ENCODE assay signal across 33 cellular contexts in genomic region chr1:119799599-119800177, GRCh38. TPM values are rescaled to one million over a fixed set of nuclear protein-coding genes. Genes with fewer than 3 reads are reported as not detected.
DNase-seq lines count a peak whose midpoint lies in the region; ATAC-seq lines count a peak whose summit lies in the region.
"Had no signal": no experiment of that assay in that cellular context is flagged by ENCODE, and none has a peak within 500 bp of the region (broad histone marks: within the 10 kb centered on the region; RNA-seq: fewer than 3 reads in every experiment).

No MANE protein-coding gene starts in this region.

- no peak overlapping the region for H2AK5ac ChIP-seq in mesendoderm (ENCODE audit: low read length)

- H2BK15ac ChIP-seq in mesendoderm (replicated peaks; ENCODE audit: low read depth) = no peak overlapping the region

- peak; percentile 60 for ATAC-seq in activated naive CD8-positive, alpha-beta T cell treated with anti-CD3 and anti-CD28 coated beads, Interleukin-2, amount 50 U/mL, for 24 hours
- no peak for ATAC-seq in HG03520 (IDR thresholded peaks at IDR 0.05; ENCODE audit: unreplicated experiment)
- ATAC-seq: effector memory CD8-positive, alpha-beta T cell; left ventricle myocardium superior; natural killer cell had no signal

- no peaks in the 10 kb centered on the region for H3K4me1 ChIP-seq in CD4-positive, alpha-beta memory T cell (ENCODE audit: insufficient read depth, low read length)
- no peaks in the 10 kb centered on the region for H3K4me1 ChIP-seq in mesendoderm (ENCODE audit: control insufficient read depth, low read depth, low read length)
- H3K4me1 ChIP-seq: SJSA1 had no signal

- no peaks in the 10 kb centered on the region for H3K36me3 ChIP-seq in CD4-positive, alpha-beta memory T cell (ENCODE audit: insufficient read depth, low read length)
- H3K36me3 ChIP-seq in mesendoderm (ENCODE audit: control insufficient read depth, insufficient read depth, low read length) = no peaks in the 10 kb centered on the region
- H3K36me3 ChIP-seq: BLaER1 treated with 17β-estradiol and CSF1 and Interleukin-3, amounts not matched to agents 10 nM and 100 nM; cardiac muscle cell; SJSA1; transverse colon had no signal

- H2BK5ac ChIP-seq in mesendoderm (ENCODE audit: low read length) = no peak overlapping the region

- H3K79me2 ChIP-seq in mesendoderm (ENCODE audit: control insufficient read depth, insufficient read depth, low read length) = no peaks in the 10 kb centered on the region

- no peak overlapping the region for H4K8ac ChIP-seq in mesendoderm (ENCODE audit: low read depth, low read length)

- peaks cover 15% of the 10 kb centered on the region for H3K4me1 Mint-ChIP-seq in activated naive CD4-positive, alpha-beta T cell treated with anti-CD3 and anti-CD28 coated beads for 36 hours (ENCODE audit: low read depth)
- peaks cover 32% of the 10 kb centered on the region for H3K4me1 Mint-ChIP-seq in activated naive CD8-positive, alpha-beta T cell treated with anti-CD3 and anti-CD28 coated beads, Interleukin-2, amount 50 U/mL, for 24 hours
- no peaks in the 10 kb centered on the region for H3K4me1 Mint-ChIP-seq in CD4-positive, alpha-beta memory T cell
- H3K4me1 Mint-ChIP-seq: natural killer cell had no signal

- H3K4me3 ChIP-seq in CD4-positive, alpha-beta memory T cell (ENCODE audit: low read length in 2 of 2) = no peak overlapping the region
- H3K4me3 ChIP-seq in mesendoderm (ENCODE audit: low read length) = no peak overlapping the region
- H3K4me3 ChIP-seq: BLaER1 treated with 17β-estradiol and CSF1 and Interleukin-3, amounts not matched to agents 10 nM and 100 nM; cardiac muscle cell; coronary artery; SJSA1; transverse colon had no signal

- H3K56ac ChIP-seq in mesendoderm (ENCODE audit: low read length) = no peak overlapping the region

- no peaks in the 10 kb centered on the region for H3K27me3 Mint-ChIP-seq in activated naive CD4-positive, alpha-beta T cell treated with anti-CD3 and anti-CD28 coated beads for 36 hours (ENCODE audit: low read depth)
- no peaks in the 10 kb centered on the region for H3K27me3 Mint-ChIP-seq in activated naive CD8-positive, alpha-beta T cell treated with anti-CD3 and anti-CD28 coated beads, Interleukin-2, amount 50 U/mL, for 24 hours
- peaks cover 0 to 3% of the 10 kb centered on the region in 2 donors for H3K27me3 Mint-ChIP-seq in CD4-positive, alpha-beta memory T cell

- H3K18ac ChIP-seq in mesendoderm (ENCODE audit: low read length) = no peak overlapping the region

- H3K9me3 ChIP-seq in CD4-positive, alpha-beta memory T cell (ENCODE audit: control insufficient read depth in 1 of 2, low read length in 2 of 2) = no peaks in the 10 kb centered on the region
- H3K9me3 ChIP-seq: BLaER1 treated with 17β-estradiol and CSF1 and Interleukin-3, amounts not matched to agents 10 nM and 100 nM; SJSA1; transverse colon had no signal

- H3K27ac Mint-ChIP-seq in activated naive CD4-positive, alpha-beta T cell treated with anti-CD3 and anti-CD28 coated beads for 36 hours = peak overlapping the region; percentile 23
- peak overlapping the region; percentile 76 for H3K27ac Mint-ChIP-seq in activated naive CD8-positive, alpha-beta T cell treated with anti-CD3 and anti-CD28 coated beads, Interleukin-2, amount 50 U/mL, for 24 hours
- H3K27ac Mint-ChIP-seq in CD4-positive, alpha-beta memory T cell = no peak overlapping the region
- H3K27ac Mint-ChIP-seq: effector memory CD8-positive, alpha-beta T cell; natural killer cell had no signal

- no peak overlapping the region for H4K5ac ChIP-seq in mesendoderm (ENCODE audit: low read length)

- no peak overlapping the region for H3K4me3 Mint-ChIP-seq in activated naive CD4-positive, alpha-beta T cell treated with anti-CD3 and anti-CD28 coated beads for 36 hours
- H3K4me3 Mint-ChIP-seq in activated naive CD8-positive, alpha-beta T cell treated with anti-CD3 and anti-CD28 coated beads, Interleukin-2, amount 50 U/mL, for 24 hours = peak overlapping the region; percentile 68
- no peak overlapping the region for H3K4me3 Mint-ChIP-seq in CD4-positive, alpha-beta memory T cell
- H3K4me3 Mint-ChIP-seq: effector memory CD8-positive, alpha-beta T cell; natural killer cell had no signal

- H3K27me3 ChIP-seq in CD4-positive, alpha-beta memory T cell (ENCODE audit: insufficient read depth, low read length) = no peaks in the 10 kb centered on the region
- no peaks in the 10 kb centered on the region for H3K27me3 ChIP-seq in mesendoderm (ENCODE audit: insufficient read depth, low read length, poor library complexity)
- H3K27me3 ChIP-seq: BLaER1 treated with 17β-estradiol and CSF1 and Interleukin-3, amounts not matched to agents 10 nM and 100 nM; cardiac muscle cell; SJSA1; transverse colon had no signal

- H3K9ac ChIP-seq in mesendoderm (ENCODE audit: low read length) = no peak overlapping the region
- H3K9ac ChIP-seq: BLaER1 treated with 17β-estradiol and CSF1 and Interleukin-3, amounts not matched to agents 10 nM and 100 nM; KMS-11 had no signal

- no peaks in the 10 kb centered on the region for H3K79me1 ChIP-seq in mesendoderm (ENCODE audit: low read length)

- no peak overlapping the region for H3K23ac ChIP-seq in mesendoderm (ENCODE audit: low read length)

- no peaks in the 10 kb centered on the region for H3K9me3 Mint-ChIP-seq in activated naive CD4-positive, alpha-beta T cell treated with anti-CD3 and anti-CD28 coated beads for 36 hours
- no peaks in the 10 kb centered on the region for H3K9me3 Mint-ChIP-seq in activated naive CD8-positive, alpha-beta T cell treated with anti-CD3 and anti-CD28 coated beads, Interleukin-2, amount 50 U/mL, for 24 hours
- H3K9me3 Mint-ChIP-seq in CD4-positive, alpha-beta memory T cell = no peaks in the 10 kb centered on the region
- H3K9me3 Mint-ChIP-seq: effector memory CD8-positive, alpha-beta T cell; natural killer cell had no signal

- H2BK120ac ChIP-seq in mesendoderm (ENCODE audit: low read depth, low read length) = no peak overlapping the region

- no peak overlapping the region for H3K27ac ChIP-seq in CD4-positive, alpha-beta memory T cell (ENCODE audit: low read depth, low read length)
- H3K27ac ChIP-seq in mesendoderm (ENCODE audit: low read depth, low read length) = no peak overlapping the region
- H3K27ac ChIP-seq: BLaER1 treated with 17β-estradiol and CSF1 and Interleukin-3, amounts not matched to agents 10 nM and 100 nM; cardiac muscle cell; coronary artery; KMS-11; SJSA1; transverse colon had no signal

- CTCF ChIA-PET in activated naive CD4-positive, alpha-beta T cell treated with anti-CD3 and anti-CD28 coated beads for 36 hours (lab: Charles Lee) = interaction anchor here (2.2 kb wide), 1 partner anchor 10 kb away, joined by 8 read pairs; no protein-coding TSS in a partner anchor
- CTCF ChIA-PET in CD4-positive, alpha-beta memory T cell (lab: Charles Lee; ENCODE audit: partially characterized antibody) = interaction anchor here (1.1 kb wide), 1 partner anchor 9 kb away, joined by 5 read pairs; no protein-coding TSS in a partner anchor

- intact Hi-C loops in activated naive CD4-positive, alpha-beta T cell treated with anti-CD3 and anti-CD28 coated beads for 36 hours (cut with micrococcal nuclease) = no loop called here
- intact Hi-C loops in CD4-positive, alpha-beta memory T cell (cut with micrococcal nuclease) = no loop called here

- DNase-seq in activated naive CD4-positive, alpha-beta T cell treated with anti-CD3 and anti-CD28 coated beads for 36 hours = peak; percentile 23
- no peak for DNase-seq in activated naive CD4-positive, alpha-beta T cell treated with Interleukin-2 at 50 U/mL for 16 hours
- peak; percentile 21 for DNase-seq in activated CD8-positive, alpha-beta memory T cell treated with anti-CD3 and anti-CD28 coated beads, Interleukin-2, amount 50 U/mL, for 4 hours
- peak; percentile 15 for DNase-seq in activated naive CD8-positive, alpha-beta T cell treated with anti-CD3 and anti-CD28 coated beads, Interleukin-2, amount 50 U/mL, for 24 hours
- DNase-seq in CD4-positive, alpha-beta memory T cell = no peak
- DNase-seq in mesendoderm = no peak
- DNase-seq: activated effector memory CD4-positive, alpha-beta T cell treated with Interleukin-2 at 50 U/mL for 16 hours; anterior cingulate cortex; Calu3; DMS79 treated with DMSO at 0.1 percent for 48 hours; effector memory CD8-positive, alpha-beta T cell; erythroblast; H7; head of caudate nucleus; left ventricle myocardium superior; midbrain; natural killer cell; NCI-H1417 treated with DMSO at 0.1 percent for 48 hours; NCI-H2081 treated with DMSO at 0.1 percent for 48 hours; NCI-H748 treated with DMSO at 0.1 percent for 48 hours; RPMI8226; T-helper 1 cell; transverse colon had no signal

- no peaks in the 10 kb centered on the region for H3K36me3 Mint-ChIP-seq in activated naive CD4-positive, alpha-beta T cell treated with anti-CD3 and anti-CD28 coated beads for 36 hours (ENCODE audit: low read depth)
- no peaks in the 10 kb centered on the region for H3K36me3 Mint-ChIP-seq in activated naive CD8-positive, alpha-beta T cell treated with anti-CD3 and anti-CD28 coated beads, Interleukin-2, amount 50 U/mL, for 24 hours (ENCODE audit: low read depth)
- no peaks in the 10 kb centered on the region for H3K36me3 Mint-ChIP-seq in CD4-positive, alpha-beta memory T cell
- H3K36me3 Mint-ChIP-seq: natural killer cell had no signal

- POLR2A ChIA-PET in CD4-positive, alpha-beta memory T cell (lab: Charles Lee; ENCODE audit: partially characterized antibody) = no interaction called here

- no peak overlapping the region for H3K4me2 ChIP-seq in mesendoderm (ENCODE audit: low read length)
- H3K4me2 ChIP-seq: BLaER1 treated with 17β-estradiol and CSF1 and Interleukin-3, amounts not matched to agents 10 nM and 100 nM; KMS-11 had no signal

- no peak overlapping the region for H3K4ac ChIP-seq in mesendoderm (ENCODE audit: low read depth, low read length)

- WGBS in mesendoderm (ENCODE audit: extremely low coverage, insufficient coverage, low lambda C conversion rate) = no CpG with 5 or more reads among the region's 15 CpGs

RNA-seq across cellular contexts. Expression of gene REG4, which starts 11.6 kb away (rescaled TPM):
- 1 to 10 TPM in 1 of 2 experiments, under 1 TPM in 1; 0.64 to 1.0 TPM for total RNA-seq in activated naive CD4-positive, alpha-beta T cell treated with anti-CD3 and anti-CD28 coated beads for 36 hours
- under 1 TPM in 1 of 2 experiments, not detected in 1; 0.25 TPM for total RNA-seq in CD4-positive, alpha-beta memory T cell
- polyA plus RNA-seq in CD4-positive, alpha-beta memory T cell = under 1 TPM in 1 of 2 donors, not detected in 1; 0.18 TPM
- not detected for polyA plus RNA-seq in mesendoderm (2013, experiment 1 of 2)
- polyA plus RNA-seq in mesendoderm (2013, experiment 2 of 2) = not detected
- total RNA-seq: Calu3, cardiac muscle cell, fibroblast of villous mesenchyme, H7, left ventricle myocardium superior, natural killer cell, omental fat pad, SJSA1, skeletal muscle tissue had no signal
- polyA plus RNA-seq: cardiac muscle cell, keratinocyte had no signal

RNA-seq across cellular contexts. Expression of gene HMGCS2, which starts 31.0 kb away (rescaled TPM):
- not detected for total RNA-seq in activated naive CD4-positive, alpha-beta T cell treated with anti-CD3 and anti-CD28 coated beads for 36 hours
- total RNA-seq in CD4-positive, alpha-beta memory T cell = not detected
- not detected for polyA plus RNA-seq in CD4-positive, alpha-beta memory T cell
- polyA plus RNA-seq in mesendoderm (2013, experiment 1 of 2) = not detected
- not detected for polyA plus RNA-seq in mesendoderm (2013, experiment 2 of 2)
- total RNA-seq: Calu3, cardiac muscle cell, fibroblast of villous mesenchyme, H7, natural killer cell, SJSA1 had no signal
- polyA plus RNA-seq: keratinocyte had no signal

Comparison
In these comparisons a context has a peak if more than half of its experiments do, and no peak if none do; other contexts are left out.
1. DNase-seq: peak in activated naive CD4-positive, alpha-beta T cell treated with anti-CD3 and anti-CD28 coated beads for 36 hours (single experiment), activated CD8-positive, alpha-beta memory T cell treated with anti-CD3 and anti-CD28 coated beads, Interleukin-2, amount 50 U/mL, for 4 hours (single experiment) and activated naive CD8-positive, alpha-beta T cell treated with anti-CD3 and anti-CD28 coated beads, Interleukin-2, amount 50 U/mL, for 24 hours (single experiment); none in activated naive CD4-positive, alpha-beta T cell treated with Interleukin-2 at 50 U/mL for 16 hours (single experiment), CD4-positive, alpha-beta memory T cell (0 of 5) and mesendoderm (single experiment).
2. H3K27ac Mint-ChIP-seq: peak in activated naive CD4-positive, alpha-beta T cell treated with anti-CD3 and anti-CD28 coated beads for 36 hours (single experiment) and activated naive CD8-positive, alpha-beta T cell treated with anti-CD3 and anti-CD28 coated beads, Interleukin-2, amount 50 U/mL, for 24 hours (single experiment); none in CD4-positive, alpha-beta memory T cell (0 of 7).